10 cellular contexts compared by ENCODE assay signal in the genomic region with DNA sequence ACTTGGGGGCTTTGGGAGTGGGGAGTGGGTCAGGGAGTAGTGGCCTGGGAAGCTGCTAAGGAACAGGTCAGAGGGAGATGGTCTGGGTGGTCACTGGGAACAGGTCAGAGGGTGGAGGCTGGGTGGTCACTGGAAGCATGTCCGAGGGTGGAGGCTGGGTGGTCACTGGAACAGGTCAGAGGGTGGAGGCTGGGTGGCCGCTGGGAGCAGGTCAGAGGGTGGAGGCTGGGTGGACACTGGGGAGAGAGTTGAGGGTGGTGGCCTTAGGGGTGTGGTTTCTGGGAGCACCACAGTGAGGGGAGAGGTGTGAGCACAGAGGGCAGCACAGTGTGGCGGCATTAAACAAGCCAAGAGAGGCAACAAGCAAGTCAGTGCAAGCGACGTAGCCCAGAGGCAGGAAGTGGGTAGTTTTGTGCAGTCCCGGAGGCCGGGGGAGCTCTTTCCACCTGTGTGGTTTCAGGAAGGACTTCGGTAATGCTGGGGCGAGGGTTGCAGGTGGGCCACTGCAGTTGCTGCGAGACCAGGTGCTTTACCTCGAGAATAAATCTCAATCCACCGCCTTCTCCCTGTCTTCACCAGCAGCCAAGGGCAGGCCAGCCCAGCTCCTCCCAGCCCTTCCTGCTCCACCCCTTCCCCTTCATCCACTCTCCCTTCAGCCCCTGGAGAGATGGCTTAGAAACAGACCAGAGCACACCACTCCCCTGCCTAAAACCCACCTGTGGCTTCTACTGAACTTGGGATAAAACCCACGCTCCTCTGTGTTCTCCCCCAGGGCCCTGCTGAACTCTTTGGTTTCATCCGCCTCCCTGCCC. TPM values are rescaled to one million over a fixed set of nuclear protein-coding genes. Genes with fewer than 3 reads are reported as not detected.
A peak's percentile ranks its signal among the peaks of the same experiment; 100 is the strongest.
DNase-seq lines count a peak whose midpoint lies in the region; ATAC-seq and TF ChIP-seq lines count a peak whose summit lies in the region.
"Had no signal": no experiment of that assay in that cellular context is flagged by ENCODE, and none has a peak within 500 bp of the region (broad histone marks: within the 10 kb centered on the region; RNA-seq: fewer than 3 reads in every experiment).

No MANE protein-coding gene starts in this region.

- H3K27ac Mint-ChIP-seq in T-helper 17 cell (peak overlapping the region; percentile 81), nephron progenitor cell (peak overlapping the region; percentile 9), osteocyte (ENCODE audit: unreplicated experiment) (no peak overlapping the region)
- H3K27ac Mint-ChIP-seq: H9 had no signal

- peaks cover 16% of the 10 kb centered on the region for H3K4me1 Mint-ChIP-seq in T-helper 17 cell
- H3K4me1 Mint-ChIP-seq in nephron progenitor cell = peaks cover 12% of the 10 kb centered on the region
- H3K4me1 Mint-ChIP-seq in osteocyte (ENCODE audit: unreplicated experiment) = no peaks in the 10 kb centered on the region

- peak; percentile 8 for DNase-seq in CMK (ENCODE audit: low read depth)
- DNase-seq in T-helper 17 cell = peak in 1 of 3 donors; percentile 19
- DNase-seq in activated effector memory CD4-positive, alpha-beta T cell treated with anti-CD3 and anti-CD28 coated beads, Interleukin-2, amount 50 U/mL, for 16 hours = peak; percentile 77
- no peak for DNase-seq in nephron progenitor cell
- DNase-seq in NCI-H82 treated with DMSO at 0.1 percent for 48 hours (lab: John Stamatoyannopoulos, UW; ENCODE audit: unreplicated experiment) = no peak
- DNase-seq in NCI-H2227 (lab: John Stamatoyannopoulos, UW; ENCODE audit: unreplicated experiment) = no peak
- no peak for DNase-seq in osteocyte (ENCODE audit: extremely low spot score, unreplicated experiment)
- DNase-seq: H9, NCI-H526 treated with DMSO at 0.1 percent for 48 hours had no signal

- no peak for TF ChIP-seq CTCF in nephron progenitor cell (IDR thresholded peaks at IDR 0.05)
- TF ChIP-seq CTCF in osteocyte (IDR thresholded peaks at IDR 0.05) = no peak

- H3K27me3 Mint-ChIP-seq in T-helper 17 cell = no peaks in the 10 kb centered on the region
- H3K27me3 Mint-ChIP-seq in nephron progenitor cell (ENCODE audit: low read depth, poor library complexity) = peaks cover 6% of the 10 kb centered on the region
- peaks cover 8% of the 10 kb centered on the region for H3K27me3 Mint-ChIP-seq in osteocyte (ENCODE audit: unreplicated experiment)

- H3K36me3 Mint-ChIP-seq in T-helper 17 cell (ENCODE audit: low read depth) (no peaks in the 10 kb centered on the region), nephron progenitor cell (ENCODE audit: low read depth) (no peaks in the 10 kb centered on the region), osteocyte (ENCODE audit: unreplicated experiment) (no peaks in the 10 kb centered on the region)

- H3K9me3 Mint-ChIP-seq in nephron progenitor cell (no peaks in the 10 kb centered on the region), osteocyte (ENCODE audit: unreplicated experiment) (no peaks in the 10 kb centered on the region)

- H3K9me3 ChIP-seq in T-helper 17 cell (ENCODE audit: control insufficient read depth, low read length, poor library complexity, severe bottlenecking) = no peaks in the 10 kb centered on the region

- H3K4me3 Mint-ChIP-seq in T-helper 17 cell = peak overlapping the region; percentile 54
- no peak overlapping the region for H3K4me3 Mint-ChIP-seq in nephron progenitor cell
- H3K4me3 Mint-ChIP-seq in osteocyte (ENCODE audit: unreplicated experiment) = no peak overlapping the region
- H3K4me3 Mint-ChIP-seq: H9 had no signal

- peak; percentile 91 for ATAC-seq in T-helper 17 cell
- ATAC-seq in GM19463 (IDR thresholded peaks at IDR 0.05; ENCODE audit: unreplicated experiment) = no peak

RNA-seq across cellular contexts. Expression of a gene that starts 3.2 kb away (rescaled TPM):
- total RNA-seq in T-helper 17 cell = 10 to 100 TPM; 20.3 to 27.9 TPM
- total RNA-seq in osteocyte = 0.03 TPM in 2 replicates

RNA-seq across cellular contexts. Expression of a gene that starts 34.8 kb away (rescaled TPM):
- 10 to 100 TPM; 42.6 to 47.3 TPM for total RNA-seq in T-helper 17 cell
- total RNA-seq in osteocyte = 51.1 and 53.1 TPM in 2 replicates

RNA-seq across cellular contexts. Expression of a gene that starts 47.0 kb away (rescaled TPM):
- 100 to 1,000 TPM; 260 to 333 TPM for total RNA-seq in T-helper 17 cell
- total RNA-seq in osteocyte = 408 and 440 TPM in 2 replicates

Comparison
In these comparisons a context has a peak if more than half of its experiments do, and no peak if none do; other contexts are left out.
1. DNase-seq: peak in CMK (single experiment) and activated effector memory CD4-positive, alpha-beta T cell treated with anti-CD3 and anti-CD28 coated beads, Interleukin-2, amount 50 U/mL, for 16 hours (single experiment); none in nephron progenitor cell (single experiment), NCI-H82 treated with DMSO at 0.1 percent for 48 hours (single experiment), NCI-H2227 (single experiment) and osteocyte (single experiment).
2. RNA of a gene that starts 3.2 kb away (total RNA-seq): 20.3 to 27.9 TPM in T-helper 17 cell; 0.03 TPM in osteocyte; every median in the first group is over 10 times any median in the second.